Comparison of ENCODE assay signal across 11 cellular contexts in genomic region chr4:156774422-156774821, GRCh38.
A peak's percentile ranks its signal among the peaks of the same experiment; 100 is the strongest.
DNase-seq lines count a peak whose midpoint lies in the region; ATAC-seq and TF ChIP-seq lines count a peak whose summit lies in the region.
"Had no signal": no experiment of that assay in that cellular context is flagged by ENCODE, and none has a peak within 500 bp of the region (broad histone marks: within the 10 kb centered on the region; RNA-seq: fewer than 3 reads in every experiment).

No MANE protein-coding gene starts in this region.

- H3K4me1 ChIP-seq in left ventricle myocardium inferior = peaks cover 56% of the 10 kb centered on the region
- H3K4me1 ChIP-seq in aorta (ENCODE audit: control insufficient read depth in 1 of 2, insufficient read depth in 2 of 2, low read length in 2 of 2) = peaks cover 8 to 11% of the 10 kb centered on the region in 2 donors

- intact Hi-C loops in Right ventricle myocardium inferior (cut with DNase I) (loop anchor here (10.0 kb wide), 1 partner anchor 190 kb away; no protein-coding TSS in a partner anchor), left ventricle myocardium inferior (cut with micrococcal nuclease) (no loop called here), aorta (cut with DNase I) (loop anchor here (5.0 to 10.0 kb wide), 4 partner anchors 168 to 230 kb away; no protein-coding TSS in a partner anchor)

- H3K4me3 ChIP-seq in left ventricle myocardium inferior (no peak overlapping the region), astrocyte of the cerebellum (ENCODE audit: low read depth, low read length) (no peak overlapping the region), aorta (ENCODE audit: low read length in 2 of 2) (no peak overlapping the region)

- in situ Hi-C loops in astrocyte of the cerebellum (cut with HindIII; ENCODE audit: low sequenced_read_pairs) = no loop called here

- H3K36me3 ChIP-seq in left ventricle myocardium inferior (no peaks in the 10 kb centered on the region), aorta (ENCODE audit: control insufficient read depth in 1 of 2, insufficient read depth in 2 of 2, low read length in 1 of 2) (no peaks in the 10 kb centered on the region)

- no peaks in the 10 kb centered on the region for H3K27me3 ChIP-seq in left ventricle myocardium inferior (ENCODE audit: low read depth)
- no peaks in the 10 kb centered on the region for H3K27me3 ChIP-seq in aorta (ENCODE audit: control insufficient read depth in 1 of 2, insufficient read depth in 2 of 2, low read length in 1 of 2)

- H3K9me3 ChIP-seq in left ventricle myocardium inferior (replicated peaks) (no peaks in the 10 kb centered on the region), aorta (ENCODE audit: control insufficient read depth, low read length) (no peaks in the 10 kb centered on the region)

- ATAC-seq in Right ventricle myocardium inferior (no peak), aorta (ENCODE audit: low FRiP score) (peak; percentile 73)
- ATAC-seq: WTC11 had no signal

- WGBS in aorta, 2 donors = 4 to 5% methylated on average over 4 of the region's 4 CpGs

- H3K27ac ChIP-seq in left ventricle myocardium inferior (replicated peaks) (no peak overlapping the region), aorta (ENCODE audit: low read depth in 1 of 2, low read length in 2 of 2) (peak overlapping the region; percentile 68 to 82)

- TF ChIP-seq CTCF in left ventricle myocardium inferior (IDR thresholded peaks at IDR 0.05; ENCODE audit: borderline replicate concordance) = no peak
- no peak for TF ChIP-seq CTCF in astrocyte of the cerebellum (IDR thresholded peaks at IDR 0.05; ENCODE audit: low read depth, low read length, missing control alignments)

- DNase-seq in Right ventricle myocardium inferior (ENCODE audit: missing footprints) (peak; percentile 45), left ventricle myocardium inferior (no peak), astrocyte of the cerebellum (ENCODE audit: low read depth) (peak; percentile 72), iris pigment epithelial cell (ENCODE audit: low read depth) (peak; percentile 98), aorta (peak; percentile 41 to 72), NCI-H2196 treated with DMSO at 0.1 percent for 48 hours (lab: John Stamatoyannopoulos, UW; ENCODE audit: unreplicated experiment) (no peak), NCI-H748 treated with DMSO at 0.1 percent for 48 hours (lab: John Stamatoyannopoulos, UW) (no peak)
- DNase-seq in stimulated activated naive CD4-positive, alpha-beta T cell (lab: John Stamatoyannopoulos, UW) = no peak
- DNase-seq: 8988T, NCI-H1417 had no signal

Comparison
In these comparisons a context has a peak if more than half of its experiments do, and no peak if none do; other contexts are left out.
1. DNase-seq: peak in Right ventricle myocardium inferior (single experiment), astrocyte of the cerebellum (single experiment), iris pigment epithelial cell (single experiment) and aorta (2 of 2); none in left ventricle myocardium inferior (single experiment), stimulated activated naive CD4-positive, alpha-beta T cell (0 of 6), NCI-H2196 treated with DMSO at 0.1 percent for 48 hours (single experiment) and NCI-H748 treated with DMSO at 0.1 percent for 48 hours (single experiment).